1 cellular context compared by ENCODE assay signal in genomic region chr17:49387374-49388289, GRCh38.
A peak's percentile ranks its signal among the peaks of the same experiment; 100 is the strongest.
TF ChIP-seq lines count a peak whose summit lies in the region.

No MANE protein-coding gene starts in this region.

TF ChIP-seq in K562, 482 proteins besides CTCF, POLR2A, EP300 and RAD21 (continued from another document):
- TF ChIP-seq JUND (IDR thresholded peaks at IDR 0.05; ENCODE audit: borderline replicate concordance, low read depth, low read length) (no peak), JUND (tag; IDR thresholded peaks at IDR 0.05; ENCODE audit: borderline replicate concordance, low read depth, low read length) (peak; percentile 64; the same call in 1 of the 3 replicates), ZBTB11 (CRISPR knock-in tag; IDR thresholded peaks at IDR 0.05) (0 out of 6 replicates have a peak, but pooled peaks of 1 of the 3 experiments have one; percentile 24), ZNF165 (CRISPR knock-in tag; IDR thresholded peaks at IDR 0.05; ENCODE audit: borderline replicate concordance) (no peak), TAF7 (tag; IDR thresholded peaks at IDR 0.05) (no peak), ATF3 (IDR thresholded peaks at IDR 0.05) (peak; percentile 50; the same call in 1 of the 2 replicates), ATF3 (CRISPR knock-in tag; conservative IDR thresholded peaks at IDR 0.05) (no peak), THRB (CRISPR knock-in tag; conservative IDR thresholded peaks at IDR 0.05) (no peak), YBX1 (IDR thresholded peaks at IDR 0.05) (no peak), EGR1 (conservative IDR thresholded peaks at IDR 0.05) (no peak), JUN (IDR thresholded peaks at IDR 0.05; ENCODE audit: borderline replicate concordance, low read depth, low read length) (peak; percentile 5; the same call in 1 of the 2 replicates), JUN (CRISPR knock-in tag; IDR thresholded peaks at IDR 0.05; ENCODE audit: borderline replicate concordance) (no peak), MGA (IDR thresholded peaks at IDR 0.05) (peak; percentile 30; the same call in 1 of the 2 replicates), PRDM10 (IDR thresholded peaks at IDR 0.05; ENCODE audit: partially characterized antibody) (peak; percentile 81), ATF7 (IDR thresholded peaks at IDR 0.05) (peak; percentile 52; the same call in 1 of the 2 replicates), CHD4 (IDR thresholded peaks at IDR 0.05; ENCODE audit: insufficient read depth, insufficient replicate concordance, low read depth, low read length, poor library complexity, severe bottlenecking) (peak; percentile 35), NRF1 (conservative IDR thresholded peaks at IDR 0.05 in 1 of 2, IDR thresholded peaks at IDR 0.05 in 1 of 2) (no peak), UBTF (IDR thresholded peaks at IDR 0.05; ENCODE audit: borderline replicate concordance in 1 of 2, low read depth in 2 of 2, low read length in 2 of 2) (no peak), TAL1 (IDR thresholded peaks at IDR 0.05) (peak; percentile 45; the same call in 1 of the 2 replicates), TCF3 (CRISPR knock-in tag; IDR thresholded peaks at IDR 0.05) (peak; percentile 49; the same call in 1 of the 2 replicates)
